ENCODE assay signal across 17 cellular contexts in the genomic region with DNA sequence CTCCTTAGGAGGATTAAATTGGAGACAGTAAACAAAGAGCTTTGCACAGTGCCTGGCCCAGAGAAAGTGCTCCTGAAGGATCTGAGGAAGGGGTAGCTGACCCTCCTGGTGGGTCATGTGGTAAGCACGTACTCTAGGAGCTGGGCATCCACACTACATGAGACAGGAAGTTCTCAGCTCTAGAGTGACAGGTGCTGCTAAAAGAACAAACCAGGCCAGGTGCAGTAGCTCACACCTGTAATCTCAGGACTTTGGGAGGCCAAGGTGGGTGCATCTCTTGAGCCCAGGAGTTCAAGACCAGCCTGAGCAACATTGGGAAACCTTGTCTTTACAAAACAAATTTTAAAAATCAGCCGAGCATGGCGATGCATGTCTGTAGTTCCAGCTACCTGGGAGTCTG. TPM values are rescaled to one million over a fixed set of nuclear protein-coding genes. Genes with fewer than 3 reads are reported as not detected.
"Had no signal": no experiment of that assay in that cellular context is flagged by ENCODE, and none has a peak within 500 bp of the region (broad histone marks: within the 10 kb centered on the region; RNA-seq: fewer than 3 reads in every experiment).

No MANE protein-coding gene starts in this region.

- ATAC-seq: activated CD4-positive, alpha-beta T cell treated with anti-CD3 and anti-CD28 coated beads for 36 hours; stimulated activated naive CD8-positive, alpha-beta T cell treated with anti-CD3 and anti-CD28 coated beads, Interleukin-15, Interleukin-2, amounts not matched to agents 100 U/mL and 50 U/mL, for 24 hours; T-cell had no signal

- H3K4me1 Mint-ChIP-seq: activated CD4-positive, alpha-beta T cell treated with anti-CD3 and anti-CD28 coated beads for 36 hours had no signal

- H3K27me3 ChIP-seq: brain microvascular endothelial cell, esophagus squamous epithelium had no signal

- H3K4me3 ChIP-seq: esophagus squamous epithelium had no signal

- H3K27ac ChIP-seq: brain microvascular endothelial cell had no signal

- H3K36me3 ChIP-seq: brain microvascular endothelial cell, esophagus squamous epithelium had no signal

- H3K4me3 Mint-ChIP-seq: activated CD4-positive, alpha-beta T cell treated with anti-CD3 and anti-CD28 coated beads for 36 hours; activated naive CD8-positive, alpha-beta T cell; nephron; T-cell had no signal

- H3K27ac Mint-ChIP-seq: activated CD4-positive, alpha-beta T cell treated with anti-CD3 and anti-CD28 coated beads for 36 hours; activated naive CD8-positive, alpha-beta T cell; nephron; T-cell had no signal

- H3K27me3 Mint-ChIP-seq: activated CD4-positive, alpha-beta T cell treated with anti-CD3 and anti-CD28 coated beads for 36 hours; activated naive CD8-positive, alpha-beta T cell; T-cell had no signal

- H3K9me3 Mint-ChIP-seq: nephron, T-cell had no signal

- H3K9me3 ChIP-seq: esophagus squamous epithelium had no signal

- DNase-seq: activated CD4-positive, alpha-beta T cell treated with anti-CD3 and anti-CD28 coated beads for 36 hours; activated effector memory CD4-positive, alpha-beta T cell treated with Interleukin-2 at 50 U/mL for 16 hours; brain microvascular endothelial cell; esophagus squamous epithelium; mesendoderm; occipital lobe; stimulated activated CD4-positive, alpha-beta T cell treated with anti-CD3 and anti-CD28 coated beads, Interleukin-4, amount 100 ng/mL, for 1 hour; stimulated activated CD8-positive, alpha-beta memory T cell treated with anti-CD3 and anti-CD28 coated beads, Interleukin-4, amount 100 ng/mL, for 48 hours; stimulated activated naive CD8-positive, alpha-beta T cell treated with anti-CD3 and anti-CD28 coated beads, Interleukin-15, Interleukin-2, amounts not matched to agents 100 U/mL and 50 U/mL, for 24 hours; T-cell; T1000 had no signal

RNA-seq across cellular contexts. Expression of a gene that starts 35.0 kb away (rescaled TPM):
- total RNA-seq: activated CD4-positive, alpha-beta T cell treated with anti-CD3 and anti-CD28 coated beads for 36 hours; activated CD8-positive, alpha-beta memory T cell treated with anti-CD3 and anti-CD28 coated beads for 36 hours; esophagus squamous epithelium; left lobe of liver; occipital lobe; T-cell; temporal lobe; ureter had no signal
